Comparison of ENCODE assay signal across 33 cellular contexts in genomic region chr17:68950725-68951124, GRCh38. TPM values are rescaled to one million over a fixed set of nuclear protein-coding genes. Genes with fewer than 3 reads are reported as not detected.
"Had no signal": no experiment of that assay in that cellular context is flagged by ENCODE, and none has a peak within 500 bp of the region (broad histone marks: within the 10 kb centered on the region; RNA-seq: fewer than 3 reads in every experiment).

No MANE protein-coding gene starts in this region.

- H3K27me3 ChIP-seq: dorsolateral prefrontal cortex, ovary, stomach, thyroid gland, upper lobe of left lung, vagina had no signal

- H3K27ac ChIP-seq: ovary, stomach, thyroid gland, upper lobe of left lung, vagina had no signal

- H3K9me3 Mint-ChIP-seq: activated T-helper 1 cell treated with anti-CD3 and anti-CD28 coated beads, Interleukin-12 subunit alpha, Interleukin-12 subunit beta, Interleukin-2, Interleukin-4 antibody, amounts not matched to agents 30 ng/mL and 10 ng/mL and 1 ng/mL, durations not matched to agents 14 hours and 24 hours and 36 hours; mesothelial cell of epicardium; nephron progenitor cell; T-helper 2 cell treated with Interferon-gamma antibody and Interleukin-4, amounts not matched to agents 5 μg/mL and 100 μg/mL, for 36 hours had no signal

- H3K4me1 ChIP-seq: stomach, vagina had no signal

- H3K27ac Mint-ChIP-seq: activated T-helper 1 cell treated with anti-CD3 and anti-CD28 coated beads, Interleukin-12 subunit alpha, Interleukin-12 subunit beta, Interleukin-2, Interleukin-4 antibody, amounts not matched to agents 30 ng/mL and 10 ng/mL and 1 ng/mL, durations not matched to agents 14 hours and 24 hours and 36 hours; mesothelial cell of epicardium; nephron progenitor cell; progenitor cell of endocrine pancreas; stimulated activated naive B cell treated with anti-CD40 and anti-IgM and Interleukin-4, amounts not matched to agents 10 μg/mL and 1 μg/mL and 100 μg/mL, for 72 hours; T-helper 2 cell treated with Interferon-gamma antibody and Interleukin-4, amounts not matched to agents 5 μg/mL and 100 μg/mL, for 36 hours had no signal

- DNase-seq: activated CD4-positive, alpha-beta T cell treated with anti-CD3 and anti-CD28 coated beads for 48 hours; activated CD4-positive, alpha-beta T cell treated with anti-CD3 and anti-CD28 coated beads, Interleukin-2, amount 50 U/mL, for 48 hours; activated CD4-positive, CD25-positive, alpha-beta regulatory T cell; activated CD8-positive, alpha-beta memory T cell treated with anti-CD3 and anti-CD28 coated beads, Interleukin-2, amount 50 U/mL, for 4 hours; activated gamma-delta T cell; activated naive CD4-positive, alpha-beta T cell treated with anti-CD3 and anti-CD28 coated beads, Interleukin-2, amount 50 U/mL, for 16 hours; activated T-cell treated with anti-CD3 and anti-CD28 coated beads, Interleukin-2, amount 50 U/mL, for 1 hour; amygdala; dorsolateral prefrontal cortex; effector memory CD4-positive, alpha-beta T cell; kidney glomerular epithelial cell; naive B cell; nephron progenitor cell; ovary; stimulated activated CD4-positive, alpha-beta T cell treated with anti-CD3 and anti-CD28 coated beads, Interleukin-15, amount 100 ng/mL, for 24 hours; stimulated activated CD4-positive, alpha-beta T cell treated with anti-CD3 and anti-CD28 coated beads, Interleukin-2, amount 100 ng/mL, for 24 hours; stimulated activated naive B cell treated with anti-CD40 and anti-IgM and Interleukin-4, amounts not matched to agents 10 μg/mL and 1 μg/mL and 100 μg/mL, for 72 hours; stomach; T-helper 1 cell; thyroid gland; upper lobe of left lung had no signal

- FAIRE-seq: bronchial epithelial cell, colon had no signal

- ATAC-seq: left lobe of liver; stimulated activated naive B cell treated with anti-CD40 and anti-IgM and Interleukin-4, amounts not matched to agents 10 μg/mL and 1 μg/mL and 100 μg/mL, for 72 hours had no signal

- H3K4me3 Mint-ChIP-seq: activated T-helper 1 cell treated with anti-CD3 and anti-CD28 coated beads, Interleukin-12 subunit alpha, Interleukin-12 subunit beta, Interleukin-2, Interleukin-4 antibody, amounts not matched to agents 30 ng/mL and 10 ng/mL and 1 ng/mL, durations not matched to agents 14 hours and 24 hours and 36 hours; mesothelial cell of epicardium; naive B cell; nephron progenitor cell; stimulated activated naive B cell treated with anti-CD40 and anti-IgM and Interleukin-4, amounts not matched to agents 10 μg/mL and 1 μg/mL and 100 μg/mL, for 72 hours; T-helper 2 cell treated with Interferon-gamma antibody and Interleukin-4, amounts not matched to agents 5 μg/mL and 100 μg/mL, for 36 hours had no signal

- H3K4me3 ChIP-seq: ovary, stomach, thyroid gland, upper lobe of left lung, vagina had no signal

- H3K36me3 Mint-ChIP-seq: mesothelial cell of epicardium; naive B cell; stimulated activated naive B cell treated with anti-CD40 and anti-IgM and Interleukin-4, amounts not matched to agents 10 μg/mL and 1 μg/mL and 100 μg/mL, for 72 hours had no signal

- H3K4me1 Mint-ChIP-seq: mesothelial cell of epicardium; naive B cell; nephron progenitor cell; stimulated activated naive B cell treated with anti-CD40 and anti-IgM and Interleukin-4, amounts not matched to agents 10 μg/mL and 1 μg/mL and 100 μg/mL, for 72 hours had no signal

- H3K27me3 Mint-ChIP-seq: progenitor cell of endocrine pancreas; stimulated activated naive B cell treated with anti-CD40 and anti-IgM and Interleukin-4, amounts not matched to agents 10 μg/mL and 1 μg/mL and 100 μg/mL, for 72 hours had no signal

- H3K36me3 ChIP-seq: ovary, stomach, thyroid gland, upper lobe of left lung, vagina had no signal

- H3K9me3 ChIP-seq: ovary, stomach, thyroid gland, upper lobe of left lung, vagina had no signal

RNA-seq across cellular contexts. Expression of gene ABCA8, which starts 4.5 kb away (rescaled TPM):
- total RNA-seq: activated CD8-positive, alpha-beta memory T cell treated with anti-CD3 and anti-CD28 coated beads for 36 hours; activated T-helper 1 cell treated with anti-CD3 and anti-CD28 coated beads, Interleukin-12 subunit alpha, Interleukin-12 subunit beta, Interleukin-2, Interleukin-4 antibody, amounts not matched to agents 30 ng/mL and 10 ng/mL and 1 ng/mL, durations not matched to agents 14 hours and 24 hours and 36 hours; epithelial cell of proximal tubule; lung microvascular endothelial cell; renal cortical epithelial cell had no signal
